Comparison of ENCODE assay signal across 16 cellular contexts in the genomic region with DNA sequence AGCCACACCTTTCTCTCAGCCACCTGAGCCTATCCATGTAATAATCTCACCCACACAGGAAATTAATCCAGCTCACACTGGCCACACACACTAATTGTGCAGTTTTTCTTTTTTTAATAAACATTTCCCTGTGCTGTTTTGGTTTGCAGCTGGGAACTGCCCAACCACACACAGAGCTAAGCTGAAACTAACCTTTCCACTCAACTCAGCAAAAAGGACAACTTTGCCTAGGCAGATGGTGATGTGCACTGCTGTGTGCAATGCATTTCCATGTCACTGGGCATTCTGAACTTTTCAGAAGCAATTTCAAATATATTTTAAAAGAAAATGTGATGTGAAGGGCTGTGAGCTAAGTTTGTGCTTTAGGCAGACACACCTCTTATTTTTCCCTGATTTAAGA.
DNase-seq lines count a peak whose midpoint lies in the region; ATAC-seq and TF ChIP-seq lines count a peak whose summit lies in the region.
"Had no signal": no experiment of that assay in that cellular context is flagged by ENCODE, and none has a peak within 500 bp of the region (broad histone marks: within the 10 kb centered on the region; RNA-seq: fewer than 3 reads in every experiment).

No MANE protein-coding gene starts in this region.

- H3K27ac Mint-ChIP-seq in glutamatergic neuron (ENCODE audit: unreplicated experiment) = peak overlapping the region; percentile 68
- H3K27ac Mint-ChIP-seq: CD4-positive, alpha-beta memory T cell; GM23338; HFFc6 had no signal

- peak overlapping the region; percentile 67 for H3K4me2 ChIP-seq in KMS-11
- H3K4me2 ChIP-seq: GM23338 had no signal

- H3K36me3 ChIP-seq in KMS-11 (ENCODE audit: insufficient read depth) = no peaks in the 10 kb centered on the region
- H3K36me3 ChIP-seq: HAP-1 had no signal

- H2AFZ ChIP-seq in KMS-11 (ENCODE audit: low read depth) = peak overlapping the region; percentile 13; the same call in 1 of the 2 replicates
- H2AFZ ChIP-seq: GM23338 had no signal

- H3K4me3 ChIP-seq in KMS-11 (IDR thresholded peaks at IDR 0.05; ENCODE audit: insufficient read depth, low read depth, low read length) (no peak overlapping the region), right cardiac atrium (ENCODE audit: low read length) (no peak overlapping the region)
- H3K4me3 ChIP-seq: GM23338, HAP-1 had no signal

- no peaks in the 10 kb centered on the region for H3K36me3 Mint-ChIP-seq in glutamatergic neuron (ENCODE audit: unreplicated experiment)
- H3K36me3 Mint-ChIP-seq: CD4-positive, alpha-beta memory T cell had no signal

- no peak overlapping the region for H3K4me3 Mint-ChIP-seq in glutamatergic neuron (ENCODE audit: unreplicated experiment)
- H3K4me3 Mint-ChIP-seq: CD4-positive, alpha-beta memory T cell; GM23338; HFFc6 had no signal

- H3K9me3 ChIP-seq in right cardiac atrium (ENCODE audit: control insufficient read depth, low read length) = no peaks in the 10 kb centered on the region
- H3K9me3 ChIP-seq: HAP-1 had no signal

- no peak for ATAC-seq in right cardiac atrium
- no peak for ATAC-seq in GM19397 (IDR thresholded peaks at IDR 0.05; ENCODE audit: unreplicated experiment)
- no peak for ATAC-seq in GM18870 (IDR thresholded peaks at IDR 0.05; ENCODE audit: unreplicated experiment)
- ATAC-seq: GM23338 had no signal

- H3K27me3 ChIP-seq in KMS-11 (ENCODE audit: insufficient read depth, low read depth) = no peaks in the 10 kb centered on the region
- H3K27me3 ChIP-seq in right cardiac atrium (ENCODE audit: control insufficient read depth, insufficient read depth) = no peaks in the 10 kb centered on the region

- H3K9ac ChIP-seq in KMS-11 = peak overlapping the region; percentile 22; the same call in 1 of the 2 replicates

- H3K79me2 ChIP-seq in KMS-11 (ENCODE audit: insufficient read depth, low read depth) = no peaks in the 10 kb centered on the region

- TF ChIP-seq CTCF in KMS-11 (conservative IDR thresholded peaks at IDR 0.05; ENCODE audit: low read depth, low read length) (no peak), glutamatergic neuron (IDR thresholded peaks at IDR 0.05; ENCODE audit: partially characterized antibody, unreplicated experiment) (no peak)

- intact Hi-C loops in right cardiac atrium (cut with DNase I) = no loop called here

- H3K9me3 Mint-ChIP-seq in glutamatergic neuron (ENCODE audit: unreplicated experiment) = peaks cover 3% of the 10 kb centered on the region

- H3K4me1 ChIP-seq in KMS-11 (ENCODE audit: low read depth, poor library complexity, severe bottlenecking) (peaks cover 50% of the 10 kb centered on the region), right cardiac atrium (ENCODE audit: control insufficient read depth, insufficient read depth, low read length) (no peaks in the 10 kb centered on the region)
- H3K4me1 ChIP-seq: HAP-1 had no signal

- H3K27ac ChIP-seq in KMS-11 = peak overlapping the region; percentile 79
- H3K27ac ChIP-seq in right cardiac atrium (ENCODE audit: low read length) = no peak overlapping the region

- DNase-seq in NCI-H69 (lab: John Stamatoyannopoulos, UW) (peak; percentile 26), glutamatergic neuron (no peak), right cardiac atrium (no peak)
- DNase-seq: C1 segment of cervical spinal cord; Calu3; CD4-positive, alpha-beta memory T cell; COR-L47; DMS53; DMS79 treated with DMSO at 0.1 percent for 48 hours; GF-D8; HFFc6 had no signal

- H3K27me3 Mint-ChIP-seq in glutamatergic neuron (ENCODE audit: unreplicated experiment) = peaks cover 1% of the 10 kb centered on the region
- H3K27me3 Mint-ChIP-seq: CD4-positive, alpha-beta memory T cell had no signal

- H4K20me1 ChIP-seq in KMS-11 (ENCODE audit: insufficient read depth) = no peaks in the 10 kb centered on the region

- H3K4me1 Mint-ChIP-seq in glutamatergic neuron (ENCODE audit: low read depth, unreplicated experiment) = peaks cover 19% of the 10 kb centered on the region
- H3K4me1 Mint-ChIP-seq: CD4-positive, alpha-beta memory T cell had no signal
